ENCODE assay signal across 10 cellular contexts in genomic region chr4:77699731-77700210, GRCh38.
DNase-seq lines count a peak whose midpoint lies in the region; ATAC-seq, FAIRE-seq and TF ChIP-seq lines count a peak whose summit lies in the region.
"Had no signal": no experiment of that assay in that cellular context is flagged by ENCODE, and none has a peak within 500 bp of the region (broad histone marks: within the 10 kb centered on the region; RNA-seq: fewer than 3 reads in every experiment).

No MANE protein-coding gene starts in this region.

- no peak overlapping the region for H2BK12ac ChIP-seq in H1 (ENCODE audit: low read depth, low read length)

- no peak overlapping the region for H3K18ac ChIP-seq in H1 (ENCODE audit: extremely low read depth, low read length)

- 39% methylated on average over 3 of the region's 3 CpGs; no CpG with 5 or more reads in 1 of the 2 experiments for WGBS in H1 (ENCODE audit: extremely low coverage in 1 of 2, insufficient coverage in 1 of 2, insufficient read length in 1 of 2, insufficient replicate concordance in 2 of 2, low coverage in 1 of 2, low lambda C conversion rate in 2 of 2, missing lambda C conversion rate in 1 of 2), 2 experiments

- H4K91ac ChIP-seq in H1 (replicated peaks; ENCODE audit: insufficient read length, low read length) = no peak overlapping the region

- FAIRE-seq in H1 (lab: Jason Lieb, UNC) = peak; percentile 62
- FAIRE-seq: pancreas had no signal

- TF ChIP-seq CTCF in H1 (IDR thresholded peaks at IDR 0.05; ENCODE audit: control extremely low read depth in 1 of 3, insufficient read depth in 1 of 3, low read depth in 1 of 3, low read length in 3 of 3) = peak; percentile 25 to 54 (median 44); a peak in 3 of 4 replicates

- H3K79me2 ChIP-seq in H1 (ENCODE audit: control insufficient read depth in 1 of 2, insufficient read depth in 2 of 2, low read length in 2 of 2) = no peaks in the 10 kb centered on the region

- peak; percentile 32 to 41; a peak in 3 of 4 replicates for TF ChIP-seq RAD21 in H1 (IDR thresholded peaks at IDR 0.05 in 1 of 2, conservative IDR thresholded peaks at IDR 0.05 in 1 of 2; ENCODE audit: low read depth in 2 of 2, low read length in 2 of 2)

- no peaks in the 10 kb centered on the region for H3K9me3 ChIP-seq in ES-I3 (ENCODE audit: control insufficient read depth, insufficient read depth, low read length)
- no peaks in the 10 kb centered on the region for H3K9me3 ChIP-seq in H1 (ENCODE audit: insufficient read depth in 2 of 2, low read depth in 1 of 2, low read length in 1 of 2)
- H3K9me3 ChIP-seq: pancreas had no signal

- no peak overlapping the region for H2AK5ac ChIP-seq in H1 (ENCODE audit: low read depth, low read length)

- no peak overlapping the region for H2BK120ac ChIP-seq in H1 (replicated peaks; ENCODE audit: low read depth, low read length)

- H3K4me1 ChIP-seq in ES-I3 (ENCODE audit: insufficient read depth, low read length) = peaks cover 23% of the 10 kb centered on the region
- peaks cover 0 to 9% (median 0%) of the 10 kb centered on the region in 4 experiments; a peak in 4 of 7 replicates for H3K4me1 ChIP-seq in H1 (replicated peaks in 1 of 4; ENCODE audit: control insufficient read depth in 3 of 4, insufficient read depth in 4 of 4, low read length in 3 of 4)

- H2BK20ac ChIP-seq in H1 (ENCODE audit: low read length) = no peak overlapping the region

- H3K23ac ChIP-seq in H1 (ENCODE audit: insufficient read length) = no peak overlapping the region

- H3K9ac ChIP-seq in ES-I3 (ENCODE audit: low read depth, low read length) (0 out of 2 replicates have a peak overlapping the region, but pooled peaks have one; percentile 14), H1 (replicated peaks in 1 of 4; ENCODE audit: extremely low read depth in 1 of 4, low read depth in 3 of 4, low read length in 3 of 4) (no peak overlapping the region)

- H3K79me1 ChIP-seq in H1 (ENCODE audit: low read depth, low read length) = no peaks in the 10 kb centered on the region

- H2BK15ac ChIP-seq in H1 (ENCODE audit: low read length) = no peak overlapping the region

- no peak for ATAC-seq in HG03025 (IDR thresholded peaks at IDR 0.05; ENCODE audit: low FRiP score, unreplicated experiment)
- no peak for ATAC-seq in GM21528 (IDR thresholded peaks at IDR 0.05; ENCODE audit: low FRiP score, unreplicated experiment)
- ATAC-seq: pancreas had no signal

- DNase-seq in NCI-H226 (peak; percentile 52), H1 (ENCODE audit: low read depth in 1 of 2, low spot score in 2 of 2) (no peak), non-pigmented ciliary epithelial cell (ENCODE audit: low read depth) (peak; percentile 80), activated T-cell treated with anti-CD3 and anti-CD28 coated beads for 4 hours (no peak)
- no peak for DNase-seq in activated CD8-positive, alpha-beta memory T cell treated with anti-CD3 and anti-CD28 coated beads, Interleukin-2, amount 50 U/mL, for 48 hours
- DNase-seq: activated naive CD4-positive, alpha-beta T cell treated with anti-CD3 and anti-CD28 coated beads for 36 hours; pancreas had no signal

- CTCF ChIA-PET in H1 (lab: Charles Lee; ENCODE audit: partially characterized antibody) = interaction anchor here (0.7 to 2.2 kb wide), 12 partner anchors 15 to 229 kb away, joined by 3 to 17 read pairs (median 3); no protein-coding TSS in a partner anchor

- H3K36me3 ChIP-seq in ES-I3 (ENCODE audit: insufficient read depth, low read length) = no peaks in the 10 kb centered on the region
- H3K36me3 ChIP-seq in H1 (ENCODE audit: control insufficient read depth in 2 of 4, insufficient read depth in 4 of 4, low read length in 3 of 4) = no peaks in the 10 kb centered on the region
- H3K36me3 ChIP-seq: pancreas had no signal

- no peak overlapping the region for H3K27ac ChIP-seq in H1 (ENCODE audit: low read depth, low read length)
- H3K27ac ChIP-seq: pancreas had no signal

- POLR2A ChIA-PET in H1 (lab: Charles Lee; ENCODE audit: partially characterized antibody) = interaction anchor here (1.1 to 1.3 kb wide), 3 partner anchors 12 to 18 kb away, joined by 3 read pairs; no protein-coding TSS in a partner anchor

- peak overlapping the region; percentile 16 for H4K5ac ChIP-seq in H1 (ENCODE audit: insufficient read length, low read depth, low read length)

- H3K4me2 ChIP-seq in H1 (ENCODE audit: insufficient read depth in 1 of 2, low read depth in 2 of 2, low read length in 2 of 2) = peak overlapping the region in 1 of 2 experiments; percentile 38; a peak in 2 of 4 replicates

- H3K56ac ChIP-seq in H1 (replicated peaks; ENCODE audit: insufficient read length, low read depth, low read length) = no peak overlapping the region

- no peak overlapping the region for H4K8ac ChIP-seq in H1 (ENCODE audit: extremely low read depth, insufficient read depth, low read length)

- no peaks in the 10 kb centered on the region for H3K23me2 ChIP-seq in H1 (ENCODE audit: low read depth, low read length)

- H2AFZ ChIP-seq in H1 (ENCODE audit: low read length) = peak overlapping the region; percentile 97

- no peak for TF ChIP-seq EP300 in H1 (IDR thresholded peaks at IDR 0.05; ENCODE audit: borderline replicate concordance in 1 of 2, low read depth in 2 of 2, low read length in 2 of 2)

- no peak overlapping the region for H3K14ac ChIP-seq in H1 (ENCODE audit: insufficient read length)

- no peak overlapping the region for H3K4me3 ChIP-seq in H1 (ENCODE audit: extremely low read depth in 1 of 4, insufficient read depth in 2 of 4, low read depth in 3 of 4, low read length in 4 of 4)
- H3K4me3 ChIP-seq: pancreas had no signal

- no peak overlapping the region for H3K4ac ChIP-seq in H1 (replicated peaks; ENCODE audit: insufficient read length, low read depth, low read length)

- H3K27me3 ChIP-seq in H1 (replicated peaks in 1 of 4; ENCODE audit: control insufficient read depth in 3 of 4, extremely low read depth in 1 of 4, insufficient read depth in 3 of 4, low read length in 3 of 4) = no peaks in the 10 kb centered on the region
- H3K27me3 ChIP-seq: pancreas had no signal

- H2BK5ac ChIP-seq in H1 (ENCODE audit: low read depth, low read length) = no peak overlapping the region

- H4K20me1 ChIP-seq in H1 (replicated peaks in 1 of 2; ENCODE audit: control insufficient read depth in 1 of 2, insufficient read depth in 2 of 2, low read length in 2 of 2) = no peaks in the 10 kb centered on the region

- TF ChIP-seq POLR2A in H1 (IDR thresholded peaks at IDR 0.05; ENCODE audit: control extremely low read depth in 1 of 2, low read depth in 2 of 2, low read length in 2 of 2) = no peak

TF ChIP-seq in H1, 55 proteins besides CTCF, POLR2A, EP300 and RAD21:
- TF ChIP-seq TCF12 (IDR thresholded peaks at IDR 0.05; ENCODE audit: low read depth, low read length) (0 out of 2 replicates have a peak, but pooled peaks have one; percentile 60), RFX5 (IDR thresholded peaks at IDR 0.05; ENCODE audit: borderline replicate concordance, low read depth, low read length) (no peak), TEAD4 (IDR thresholded peaks at IDR 0.05; ENCODE audit: low read depth, low read length) (0 out of 2 replicates have a peak, but pooled peaks have one; percentile 21), ASH2L (IDR thresholded peaks at IDR 0.05; ENCODE audit: low read length) (peak; percentile 87), JUND (IDR thresholded peaks at IDR 0.05; ENCODE audit: low read length) (peak; percentile 60; the same call in 1 of the 2 replicates), E2F6 (IDR thresholded peaks at IDR 0.05) (no peak)

Comparison
In these comparisons a context has a peak if more than half of its experiments do, and no peak if none do; other contexts are left out.
1. DNase-seq: peak in NCI-H226 (single experiment) and non-pigmented ciliary epithelial cell (single experiment); none in H1 (0 of 2), activated CD8-positive, alpha-beta memory T cell treated with anti-CD3 and anti-CD28 coated beads, Interleukin-2, amount 50 U/mL, for 48 hours (single experiment) and activated T-cell treated with anti-CD3 and anti-CD28 coated beads for 4 hours (single experiment).